Comparison of ENCODE assay signal across 9 cellular contexts in genomic region chr11:2390871-2391662, GRCh38. TPM values are rescaled to one million over a fixed set of nuclear protein-coding genes. Genes with fewer than 3 reads are reported as not detected.
DNase-seq lines count a peak whose midpoint lies in the region; ATAC-seq, FAIRE-seq and TF ChIP-seq lines count a peak whose summit lies in the region.
"Had no signal": no experiment of that assay in that cellular context is flagged by ENCODE, and none has a peak within 500 bp of the region (broad histone marks: within the 10 kb centered on the region; RNA-seq: fewer than 3 reads in every experiment).

No MANE protein-coding gene starts in this region.

- BruUV-seq in Panc1 (replicated peaks; lab: Mats Ljungman, UMichigan) = no TSS peak

- ATAC-seq in Panc1 (peak; percentile 33), sciatic nerve (peak; percentile 58)
- ATAC-seq: activated T-helper 17 cell treated with anti-CD3 and anti-CD28 coated beads, Interleukin-2, amount 50 U/mL, for 72 hours had no signal

- intact Hi-C loops in Panc1 (cut with micrococcal nuclease; ENCODE audit: unreplicated experiment) (no loop called here), sciatic nerve (cut with DNase I) (no loop called here)

- DNase-seq in GM12891 (ENCODE audit: insufficient read length, low spot score) (no peak), Panc1 (ENCODE audit: low read depth, low spot score) (no peak), fibroblast of villous mesenchyme (ENCODE audit: low read depth) (peak; percentile 80), sciatic nerve (ENCODE audit: low spot score) (no peak), NCI-H146 treated with DMSO at 0.1 percent for 48 hours (lab: John Stamatoyannopoulos, UW; ENCODE audit: unreplicated experiment) (no peak), RKO (ENCODE audit: low spot score) (no peak), GM10248 (ENCODE audit: extremely low spot score) (no peak)
- DNase-seq in activated CD4-positive, CD25-positive, alpha-beta regulatory T cell (lab: John Stamatoyannopoulos, UW) = no peak

- no peaks in the 10 kb centered on the region for H3K9me3 ChIP-seq in Panc1 (ENCODE audit: control insufficient read depth, insufficient read depth, low read depth, low read length)

- TF ChIP-seq POLR2A in GM12891 (IDR thresholded peaks at IDR 0.05; ENCODE audit: low read depth, low read length) = no peak

- no peaks in the 10 kb centered on the region for H3K36me3 ChIP-seq in Panc1 (ENCODE audit: control insufficient read depth, insufficient read depth, low read length)

- H3K27ac ChIP-seq in Panc1 (ENCODE audit: low read length) = no peak overlapping the region

- in situ Hi-C loops in Panc1 (cut with HindIII; ENCODE audit: low pct_unique_long_range_greater_than_20kb, low sequenced_read_pairs) = no loop called here

- POLR2A ChIA-PET in Panc1 (lab: Charles Lee) = no interaction called here
- POLR2A ChIA-PET in GM10248 (lab: Yijun Ruan, JAX) = interaction anchor here (2.0 kb wide), 1 partner anchor 14 kb away, joined by 6 read pairs; the partner anchor contains the start of gene CD81

- peaks cover 32% of the 10 kb centered on the region for H3K4me1 ChIP-seq in Panc1 (ENCODE audit: control insufficient read depth, insufficient read depth, low read length)

- H3K27me3 ChIP-seq in Panc1 (ENCODE audit: control insufficient read depth, insufficient read depth, low read length) = no peaks in the 10 kb centered on the region

- peak; percentile 78 for FAIRE-seq in GM12891 (lab: Jason Lieb, UNC)

- CTCF ChIA-PET in Panc1 (lab: Charles Lee) (interaction anchor here (0.5 to 0.6 kb wide), 2 partner anchors 23 to 128 kb away, joined by 3 to 5 read pairs; no protein-coding TSS in a partner anchor), GM10248 (lab: Yijun Ruan, JAX) (interaction anchor here (1.6 kb wide), 1 partner anchor 9 kb away, joined by 6 read pairs; the partner anchor contains the start of gene TSSC4)

- no peak overlapping the region for H3K4me3 ChIP-seq in Panc1 (ENCODE audit: low read depth in 2 of 2, low read length in 2 of 2)
- H3K4me3 ChIP-seq in fibroblast of villous mesenchyme (ENCODE audit: low read depth, low read length) = no peak overlapping the region

- TF ChIP-seq CTCF in Panc1 (IDR thresholded peaks at IDR 0.05) (no peak), fibroblast of villous mesenchyme (IDR thresholded peaks at IDR 0.05; ENCODE audit: insufficient read depth, low read depth, low read length) (no peak), GM10248 (IDR thresholded peaks at IDR 0.05; ENCODE audit: control extremely low read depth, extremely low read depth, low read depth, missing control alignments) (no peak)

TF ChIP-seq in GM12891, 5 proteins besides CTCF, POLR2A, EP300 and RAD21:
- TF ChIP-seq POLR2AphosphoS5 (IDR thresholded peaks at IDR 0.05; ENCODE audit: low read depth, low read length) (no peak), TAF1 (IDR thresholded peaks at IDR 0.05; ENCODE audit: low read depth, low read length) (no peak), POU2F2 (IDR thresholded peaks at IDR 0.05; ENCODE audit: low read depth, low read length) (no peak), PAX5 (IDR thresholded peaks at IDR 0.05; ENCODE audit: insufficient read depth, low read length, severe bottlenecking) (no peak), SPI1 (IDR thresholded peaks at IDR 0.05; ENCODE audit: low read depth, low read length) (no peak)

RNA-seq across cellular contexts. Expression of gene TSSC4, which starts 9.5 kb away (rescaled TPM):
- polyA plus RNA-seq in GM12891 (2012; ENCODE audit: low read depth, missing spikeins) = 28.8 TPM
- total RNA-seq in Panc1 (2021; ENCODE audit: unreplicated experiment) = 132 TPM
- 164 TPM for polyA plus RNA-seq in Panc1 (2012; ENCODE audit: insufficient read length)
- 54.8 and 58.6 TPM in 2 replicates for total RNA-seq in fibroblast of villous mesenchyme
- total RNA-seq in sciatic nerve = 41.0 TPM

RNA-seq across cellular contexts. Expression of gene CD81, which starts 14.0 kb away (rescaled TPM):
- 144 TPM for polyA plus RNA-seq in GM12891 (2012; ENCODE audit: low read depth, missing spikeins)
- total RNA-seq in Panc1 (2021; ENCODE audit: unreplicated experiment) = 416 TPM
- 720 TPM for polyA plus RNA-seq in Panc1 (2012; ENCODE audit: insufficient read length)
- total RNA-seq in fibroblast of villous mesenchyme = 220 and 257 TPM in 2 replicates
- 618 TPM for total RNA-seq in sciatic nerve

RNA-seq across cellular contexts. Expression of gene TRPM5, which starts 53.2 kb away (rescaled TPM):
- polyA plus RNA-seq in GM12891 (2012; ENCODE audit: low read depth, missing spikeins) = not detected
- total RNA-seq in Panc1 (2021; ENCODE audit: unreplicated experiment) (0.08 TPM), fibroblast of villous mesenchyme (not detected in 2 replicates), sciatic nerve (not detected)
- polyA plus RNA-seq in Panc1 (2012; ENCODE audit: insufficient read length) = 0.06 TPM
- total RNA-seq: activated T-helper 17 cell treated with anti-CD3 and anti-CD28 coated beads, Interleukin-2, amount 50 U/mL, for 72 hours had no signal

RNA-seq across cellular contexts. Expression of gene KCNQ1, which starts 53.7 kb away (rescaled TPM):
- 0.46 TPM for polyA plus RNA-seq in GM12891 (2012; ENCODE audit: low read depth, missing spikeins)
- total RNA-seq in Panc1 (2021; ENCODE audit: unreplicated experiment) (1.0 TPM), fibroblast of villous mesenchyme (not detected in 2 replicates), sciatic nerve (6.2 TPM)
- polyA plus RNA-seq in Panc1 (2012; ENCODE audit: insufficient read length) = 1.2 TPM
